8 cellular contexts compared by ENCODE assay signal in genomic region chr9:99221623-99222415, GRCh38. TPM values are rescaled to one million over a fixed set of nuclear protein-coding genes. Genes with fewer than 3 reads are reported as not detected.
DNase-seq lines count a peak whose midpoint lies in the region; ATAC-seq and TF ChIP-seq lines count a peak whose summit lies in the region.

Gene ALG2, minus strand, starts transcription at chr9:99221942. Its CDS starts 48 bp downstream, at chr9:99221894.
Gene SEC61B, plus strand, starts transcription at chr9:99222282. Its CDS starts 82 bp downstream, at chr9:99222364.

- no peaks in the 10 kb centered on the region for H3K36me3 ChIP-seq in kidney epithelial cell (ENCODE audit: control insufficient read depth, insufficient read depth, low read length)

- H3K4me3 ChIP-seq in choroid plexus epithelial cell (ENCODE audit: low read depth, low read length) (peak within 1 kb of the TSS; percentile 100), kidney epithelial cell (ENCODE audit: low read depth, low read length) (peak within 1 kb of the TSS; percentile 75)

- no peaks in the 10 kb centered on the region for H3K27me3 ChIP-seq in kidney epithelial cell (ENCODE audit: control insufficient read depth, insufficient read depth, low read length)

- no peak for TF ChIP-seq CTCF in choroid plexus epithelial cell (conservative IDR thresholded peaks at IDR 0.05; ENCODE audit: low read depth, low read length)
- TF ChIP-seq CTCF in kidney epithelial cell (IDR thresholded peaks at IDR 0.05; ENCODE audit: insufficient read depth, low read length, poor library complexity, severe bottlenecking), result no peak

- CTCF ChIA-PET in activated CD4-positive, alpha-beta T cell treated with anti-CD3 and anti-CD28 coated beads for 36 hours (lab: Charles Lee), result interaction anchor here (0.7 to 3.1 kb wide), 13 partner anchors 10 to 1377 kb away, joined by 3 to 24 read pairs (median 5); no protein-coding TSS in a partner anchor

- intact Hi-C loops in activated CD4-positive, alpha-beta T cell treated with anti-CD3 and anti-CD28 coated beads for 36 hours (cut with DNase I, micrococcal nuclease), result loop anchor here (1.0 to 5.0 kb wide), 9 partner anchors 31 to 1190 kb away; partner anchors contain the start of genes TGFBR1 (in 2 of the 2), INVS (in 1 of the 2), STX17 (in 1 of the 2) and TEX10 (in 1 of the 2)

- H3K4me1 Mint-ChIP-seq in activated CD4-positive, alpha-beta T cell treated with anti-CD3 and anti-CD28 coated beads for 36 hours, result peaks cover 67% of the 10 kb centered on the region

- peak within 1 kb of the TSS; percentile 99 for H3K27ac Mint-ChIP-seq in activated CD4-positive, alpha-beta T cell treated with anti-CD3 and anti-CD28 coated beads for 36 hours

- DNase-seq in AML-193 (lab: John Stamatoyannopoulos, UW) (peak; percentile 86 to 94), NCI-H510A treated with DMSO at 0.1 percent for 48 hours (lab: John Stamatoyannopoulos, UW) (peak; percentile 95), choroid plexus epithelial cell (ENCODE audit: low read depth) (peak; percentile 97), kidney epithelial cell (ENCODE audit: low read depth) (peak; percentile 83)
- peak; percentile 97 for DNase-seq in activated CD4-positive, alpha-beta T cell treated with anti-CD3 and anti-CD28 coated beads for 36 hours
- peak; percentile 89 to 92 for DNase-seq in stimulated activated CD4-positive, alpha-beta T cell treated with anti-CD3 and anti-CD28 coated beads, Interleukin-15, amount 100 ng/mL, for 48 hours (ENCODE audit: low read depth in 2 of 2)

- H3K9me3 Mint-ChIP-seq in activated CD4-positive, alpha-beta T cell treated with anti-CD3 and anti-CD28 coated beads for 36 hours (ENCODE audit: low read depth), result no peaks in the 10 kb centered on the region

- peak; percentile 96 for TF ChIP-seq POLR2A in GM19193 (IDR thresholded peaks at IDR 0.05; ENCODE audit: extremely low read depth, insufficient read depth, insufficient read length)

- peak; percentile 88 for ATAC-seq in HG03439 (IDR thresholded peaks at IDR 0.05; ENCODE audit: unreplicated experiment)
- ATAC-seq in activated CD4-positive, alpha-beta T cell treated with anti-CD3 and anti-CD28 coated beads for 36 hours, result peak; percentile 94

- no peaks in the 10 kb centered on the region for H3K27me3 Mint-ChIP-seq in activated CD4-positive, alpha-beta T cell treated with anti-CD3 and anti-CD28 coated beads for 36 hours

- H3K4me3 Mint-ChIP-seq in activated CD4-positive, alpha-beta T cell treated with anti-CD3 and anti-CD28 coated beads for 36 hours, result peak within 1 kb of the TSS; percentile 99

- POLR2A ChIA-PET in activated CD4-positive, alpha-beta T cell treated with anti-CD3 and anti-CD28 coated beads for 36 hours (lab: Charles Lee), result interaction anchor here (0.6 to 1.3 kb wide), 4 partner anchors 32 to 1103 kb away, joined by 3 to 5 read pairs (median 4); no protein-coding TSS in a partner anchor

- H3K36me3 Mint-ChIP-seq in activated CD4-positive, alpha-beta T cell treated with anti-CD3 and anti-CD28 coated beads for 36 hours (ENCODE audit: low read depth), result peaks cover 56% of the 10 kb centered on the region

RNA-seq across cellular contexts. Expression of gene ALG2, which starts in this region (rescaled TPM):
- total RNA-seq in activated CD4-positive, alpha-beta T cell treated with anti-CD3 and anti-CD28 coated beads for 36 hours, result 10 to 100 TPM; 22.8 to 31.1 TPM
- 52.4 and 54.1 TPM in 2 replicates for total RNA-seq in kidney epithelial cell

RNA-seq across cellular contexts. Expression of gene SEC61B, which starts in this region (rescaled TPM):
- total RNA-seq in activated CD4-positive, alpha-beta T cell treated with anti-CD3 and anti-CD28 coated beads for 36 hours, result 100 to 1,000 TPM in 1 of 2 experiments, 10 to 100 TPM in 1; 81.0 to 139 TPM
- total RNA-seq in kidney epithelial cell, result 230 and 244 TPM in 2 replicates

Comparison
In these comparisons a context has a peak if more than half of its experiments do, and no peak if none do; other contexts are left out.
1. Peak in every context shown above with its lines: DNase-seq, ATAC-seq and H3K4me3 ChIP-seq.